16 cellular contexts compared by ENCODE assay signal in genomic region chr6:166004491-166005275, GRCh38.
DNase-seq lines count a peak whose midpoint lies in the region; ATAC-seq and TF ChIP-seq lines count a peak whose summit lies in the region.
"Had no signal": no experiment of that assay in that cellular context is flagged by ENCODE, and none has a peak within 500 bp of the region (broad histone marks: within the 10 kb centered on the region; RNA-seq: fewer than 3 reads in every experiment).

No MANE protein-coding gene starts in this region.

- H3K27me3 Mint-ChIP-seq in brain (peaks cover 22% of the 10 kb centered on the region), mesothelial cell of epicardium (ENCODE audit: low read depth) (peaks cover 59% of the 10 kb centered on the region)

- H3K36me3 ChIP-seq in HEK293 (ENCODE audit: control insufficient read depth in 2 of 2, insufficient read depth in 1 of 2, low read length in 2 of 2) (no peaks in the 10 kb centered on the region), stomach (no peaks in the 10 kb centered on the region)
- H3K36me3 ChIP-seq: left lung had no signal

- intact Hi-C loops in stomach (cut with DNase I; ENCODE audit: low total_unique reads) = no loop called here

- 73 to 83% (median 76%) methylated on average over 21 of the region's 21 CpGs for WGBS in stomach, 5 donors

- no peak for TF ChIP-seq POLR2A in stomach (IDR thresholded peaks at IDR 0.05)

- no peak for TF ChIP-seq EP300 in stomach (IDR thresholded peaks at IDR 0.05)

- peaks cover 6 to 51% (median 37%) of the 10 kb centered on the region in 3 donors for H3K27me3 ChIP-seq in stomach

- no peaks in the 10 kb centered on the region for H3K36me3 Mint-ChIP-seq in brain
- no peaks in the 10 kb centered on the region for H3K36me3 Mint-ChIP-seq in mesothelial cell of epicardium

- H3K4me1 Mint-ChIP-seq in brain (peaks cover 69% of the 10 kb centered on the region), mesothelial cell of epicardium (peaks cover 46% of the 10 kb centered on the region)
- H3K4me1 Mint-ChIP-seq: IgD-negative memory B cell had no signal

- CTCF ChIA-PET in HEK293 (lab: Yijun Ruan, JAX) = no interaction called here

- no peak for ATAC-seq in HG03354 (IDR thresholded peaks at IDR 0.05; ENCODE audit: poor library complexity, severe bottlenecking, unreplicated experiment)

- H3K4me1 ChIP-seq in HEK293 (ENCODE audit: control insufficient read depth, insufficient read depth, low read length) (peaks cover 13% of the 10 kb centered on the region), stomach (peaks cover 32 to 47% (median 43%) of the 10 kb centered on the region in 4 donors)
- H3K4me1 ChIP-seq: left lung had no signal

- no peak for DNase-seq in mesothelial cell of epicardium (ENCODE audit: low spot score in 2 of 2, unreplicated experiment in 2 of 2)
- no peak for DNase-seq in stomach
- DNase-seq in hypothalamus (lab: John Stamatoyannopoulos, UW) = no peak
- DNase-seq in D341Med (ENCODE audit: low spot score) = no peak
- DNase-seq: activated CD4-positive, CD25-positive, alpha-beta regulatory T cell treated with anti-CD3 and anti-CD28 coated beads, Interleukin-2, amount 50 U/mL, for 72 hours; left lung; NCI-H2081; NCI-H526; PC-9; stimulated activated CD4-positive, alpha-beta T cell treated with anti-CD3 and anti-CD28 coated beads, Interleukin-15, amount 100 ng/mL, for 24 hours; stimulated activated naive CD4-positive, alpha-beta T cell had no signal

- TF ChIP-seq CTCF in HEK293 (tag by site-specific recombination; IDR thresholded peaks at IDR 0.05) (no peak), brain (conservative IDR thresholded peaks at IDR 0.05) (no peak), mesothelial cell of epicardium (IDR thresholded peaks at IDR 0.05; ENCODE audit: unreplicated experiment) (no peak), stomach (IDR thresholded peaks at IDR 0.05) (no peak)

- H3K9me3 Mint-ChIP-seq in brain (peaks cover 0 to 12% (median 3%) of the 10 kb centered on the region in 5 experiments), mesothelial cell of epicardium (peaks cover 7% of the 10 kb centered on the region)
- H3K9me3 Mint-ChIP-seq: activated T-helper 2 cell treated with anti-CD3 and anti-CD28 coated beads, Interferon-gamma antibody, Interleukin-2, Interleukin-4, amounts not matched to agents 10 μg/mL and 5 μg/mL and 100 μg/mL, durations not matched to agents 14 hours and 24 hours and 36 hours had no signal

- H3K27ac Mint-ChIP-seq in brain (peak overlapping the region; percentile 60 to 99 (median 94)), mesothelial cell of epicardium (peak overlapping the region; percentile 85)
- H3K27ac Mint-ChIP-seq: activated T-helper 2 cell treated with anti-CD3 and anti-CD28 coated beads, Interferon-gamma antibody, Interleukin-2, Interleukin-4, amounts not matched to agents 10 μg/mL and 5 μg/mL and 100 μg/mL, durations not matched to agents 14 hours and 24 hours and 36 hours had no signal

- H3K4me3 Mint-ChIP-seq in brain (peak overlapping the region; percentile 72 to 93 (median 85)), mesothelial cell of epicardium (peak overlapping the region; percentile 66)
- H3K4me3 Mint-ChIP-seq: IgD-negative memory B cell had no signal

- POLR2A ChIA-PET in HEK293 (lab: Yijun Ruan, JAX) = interaction anchor here (0.6 kb wide), 1 partner anchor 31 kb away, joined by 4 read pairs; no protein-coding TSS in a partner anchor

- H3K27ac ChIP-seq in HEK293 (ENCODE audit: extremely low read depth, low read depth, low read length) (no peak overlapping the region), stomach (peak overlapping the region in 4 of 5 donors; percentile 56 to 89 (median 78))
- H3K27ac ChIP-seq: left lung, PC-9 had no signal

- no peak overlapping the region for H3K4me3 ChIP-seq in HEK293 (ENCODE audit: low read depth, low read length)
- no peak overlapping the region for H3K4me3 ChIP-seq in stomach
- H3K4me3 ChIP-seq: left lung, PC-9 had no signal

- H3K9me3 ChIP-seq in HEK293 (ENCODE audit: control insufficient read depth, insufficient read depth, low read depth, low read length) (no peaks in the 10 kb centered on the region), stomach (no peaks in the 10 kb centered on the region)
- H3K9me3 ChIP-seq: left lung had no signal

TF ChIP-seq in HEK293, 187 proteins besides CTCF, POLR2A, EP300 and RAD21:
- TF ChIP-seq ZFP69B (tag by site-specific recombination; IDR thresholded peaks at IDR 0.05) = no peak
- peak; percentile 13; the same call in 1 of the 2 replicates for TF ChIP-seq ZNF202 (tag by site-specific recombination; IDR thresholded peaks at IDR 0.05; ENCODE audit: borderline replicate concordance)
